In the genomic region with DNA sequence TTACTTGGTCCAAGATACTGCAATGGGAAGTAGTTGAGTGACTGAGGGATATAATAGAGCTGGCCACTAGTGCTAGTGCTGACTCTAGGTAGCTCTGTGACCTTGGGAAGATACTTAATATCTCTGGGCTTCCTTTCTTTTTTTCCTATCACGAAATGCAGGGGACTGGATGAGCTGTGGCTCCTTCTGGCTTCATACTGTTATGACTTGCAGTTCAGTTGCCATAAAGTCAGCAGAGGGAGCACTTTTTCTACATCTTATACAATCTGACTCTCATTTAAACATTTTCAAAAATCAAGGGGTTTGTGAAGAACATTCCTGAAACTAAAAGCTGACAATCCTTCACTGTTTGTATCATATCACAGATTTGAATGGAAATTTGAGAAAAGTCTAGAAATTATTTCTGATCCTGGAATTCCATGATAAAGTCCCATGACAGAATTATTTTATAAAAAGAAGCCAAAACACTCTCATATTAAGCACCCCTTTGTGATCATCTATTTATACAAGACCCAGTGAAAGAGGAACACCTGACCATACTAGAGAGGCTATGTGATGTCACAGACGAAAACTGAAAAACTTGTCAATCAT, we compare ENCODE assay signal across 8 cellular contexts. TPM values are rescaled to one million over a fixed set of nuclear protein-coding genes. Genes with fewer than 3 reads are reported as not detected.
DNase-seq lines count a peak whose midpoint lies in the region; ATAC-seq, FAIRE-seq and TF ChIP-seq lines count a peak whose summit lies in the region.

No MANE protein-coding gene starts in this region.

- no peaks in the 10 kb centered on the region for H3K27me3 ChIP-seq in tibial nerve

- DNase-seq in GM13977 (ENCODE audit: low spot score) (peak; percentile 58), NB4 (ENCODE audit: low read depth) (peak; percentile 86), amniotic epithelial cell (ENCODE audit: low read depth) (peak; percentile 66), kidney (no peak), tibial nerve (ENCODE audit: low spot score in 2 of 2) (peak in 1 of 2 donors; percentile 54)

- intact Hi-C loops in kidney (cut with DNase I) = no loop called here

- FAIRE-seq in A204.1 (lab: Jason Lieb, UNC) (peak; percentile 90), kidney (lab: Jason Lieb, UNC) (peak; percentile 75)

- no peaks in the 10 kb centered on the region for H3K9me3 ChIP-seq in kidney (ENCODE audit: control insufficient read depth in 1 of 2, low read length in 2 of 2)
- H3K9me3 ChIP-seq in tibial nerve = no peaks in the 10 kb centered on the region

- no peak for TF ChIP-seq EP300 in tibial nerve (IDR thresholded peaks at IDR 0.05)

- TF ChIP-seq POLR2A in NB4 (IDR thresholded peaks at IDR 0.05; ENCODE audit: extremely low read depth, insufficient read length) = no peak
- no peak for TF ChIP-seq POLR2A in tibial nerve (IDR thresholded peaks at IDR 0.05)

- TF ChIP-seq CTCF in GM13977 (IDR thresholded peaks at IDR 0.05; ENCODE audit: extremely low read depth, insufficient read depth, missing control alignments) = peak; percentile 60
- peak; percentile 79 for TF ChIP-seq CTCF in NB4 (IDR thresholded peaks at IDR 0.05; ENCODE audit: low read depth, low read length)
- peak; percentile 47 for TF ChIP-seq CTCF in kidney (IDR thresholded peaks at IDR 0.05; ENCODE audit: borderline replicate concordance, extremely low read depth, insufficient read depth)
- peak; percentile 49 to 63 (median 53) for TF ChIP-seq CTCF in tibial nerve (IDR thresholded peaks at IDR 0.05)

- 13 to 16% methylated on average over 2 of the region's 2 CpGs for WGBS in tibial nerve, 2 donors

- H3K27ac ChIP-seq in kidney (ENCODE audit: low read depth in 2 of 2, low read length in 2 of 2) (no peak overlapping the region), tibial nerve (peak overlapping the region in 3 of 4 donors; percentile 3 to 93 (median 73))

- no peak overlapping the region for H3K4me3 ChIP-seq in NB4 (ENCODE audit: low read depth, low read length)
- H3K4me3 ChIP-seq in kidney (ENCODE audit: low read length in 2 of 2) = no peak overlapping the region
- no peak overlapping the region for H3K4me3 ChIP-seq in tibial nerve

- H3K9ac ChIP-seq in kidney (ENCODE audit: low read length in 2 of 2) = no peak overlapping the region

- ATAC-seq in HG02642 (IDR thresholded peaks at IDR 0.05; ENCODE audit: poor library complexity, unreplicated experiment) (no peak), HG03378 (IDR thresholded peaks at IDR 0.05; ENCODE audit: unreplicated experiment) (no peak)

- H3K4me1 ChIP-seq in kidney (ENCODE audit: control insufficient read depth in 1 of 2, insufficient read depth in 1 of 2, low read depth in 1 of 2, low read length in 2 of 2) (peaks cover under 1 to 15% of the 10 kb centered on the region in 2 donors), tibial nerve (peaks cover 0 to 77% (median 12%) of the 10 kb centered on the region in 4 donors)

- H3K36me3 ChIP-seq in kidney (ENCODE audit: control insufficient read depth in 1 of 2, insufficient read depth in 2 of 2, low read length in 2 of 2) = no peaks in the 10 kb centered on the region
- no peaks in the 10 kb centered on the region for H3K36me3 ChIP-seq in tibial nerve

- in situ Hi-C loops in GM13977 (cut with MboI; ENCODE audit: low pct_unique_long_range_greater_than_20kb, low sequenced_read_pairs, unreplicated experiment) = no loop called here

RNA-seq across cellular contexts. Expression of a gene that starts 5.4 kb away (rescaled TPM):
- total RNA-seq in kidney (34.3 TPM), tibial nerve (10 to 100 TPM in 2 of 4 donors, 1 to 10 TPM in 2; 6.5 to 12.7 (median 9.9) TPM)
- polyA plus RNA-seq in kidney (ENCODE audit: insufficient read depth, low read depth, low replicate concordance) = 2.2 TPM

Comparison
In these comparisons a context has a peak if more than half of its experiments do, and no peak if none do; other contexts are left out.
1. H3K27ac ChIP-seq: peak in tibial nerve (3 of 4); none in kidney (0 of 2).
2. Peak in every context shown above with its lines, with median percentiles within 50 percentile points of each other: CTCF ChIP-seq.